8 cellular contexts compared by ENCODE assay signal in the genomic region with DNA sequence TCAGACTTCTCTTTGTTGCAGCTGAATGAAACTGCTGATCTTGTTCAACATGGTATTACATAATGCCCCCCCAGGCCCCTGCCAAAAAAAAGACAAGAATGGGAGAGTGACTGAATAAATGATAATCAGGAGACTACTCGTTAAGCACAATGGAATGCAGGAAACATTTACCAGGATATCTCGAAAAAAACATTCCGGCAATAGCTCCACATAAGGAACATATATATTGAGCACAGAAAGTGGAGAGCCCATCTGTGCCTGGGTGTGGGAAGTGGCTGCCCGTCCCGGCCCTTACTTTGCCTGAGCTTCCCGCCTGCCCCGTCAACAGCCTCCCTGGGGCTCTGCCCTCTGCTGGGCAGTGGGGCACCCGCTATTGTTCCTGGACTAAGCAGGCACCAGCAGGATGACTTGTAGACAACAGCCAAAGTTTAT. TPM values are rescaled to one million over a fixed set of nuclear protein-coding genes. Genes with fewer than 3 reads are reported as not detected.
A peak's percentile ranks its signal among the peaks of the same experiment; 100 is the strongest.
DNase-seq lines count a peak whose midpoint lies in the region; ATAC-seq and TF ChIP-seq lines count a peak whose summit lies in the region.

No MANE protein-coding gene starts in this region.

- H3K79me2 ChIP-seq in DND-41 (ENCODE audit: insufficient read depth, low read length) (no peaks in the 10 kb centered on the region), neural progenitor cell (ENCODE audit: low read depth) (no peaks in the 10 kb centered on the region)

- H4K20me1 ChIP-seq in DND-41 (ENCODE audit: insufficient read depth, low read length) (peaks cover 36% of the 10 kb centered on the region), neural progenitor cell (ENCODE audit: low read depth) (peaks cover 26% of the 10 kb centered on the region)

- H3K4me3 ChIP-seq in DND-41 (ENCODE audit: low read depth in 1 of 2, low read length in 2 of 2) = no peak overlapping the region
- no peak overlapping the region for H3K4me3 ChIP-seq in ectodermal cell (ENCODE audit: insufficient read depth, low read depth, low read length)
- no peak overlapping the region for H3K4me3 ChIP-seq in neural progenitor cell

- H3K4me3 Mint-ChIP-seq in neural progenitor cell = no peak overlapping the region

- H3K27ac ChIP-seq in DND-41 (ENCODE audit: low read length) (no peak overlapping the region), ectodermal cell (ENCODE audit: insufficient read depth, low read depth, low read length, poor library complexity, severe bottlenecking) (peak overlapping the region; percentile 48), neural progenitor cell (no peak overlapping the region)

- H3K9ac ChIP-seq in DND-41 (ENCODE audit: low read depth, low read length) (no peak overlapping the region), neural progenitor cell (no peak overlapping the region)

- no peak overlapping the region for H3K27ac Mint-ChIP-seq in neural progenitor cell

- no peaks in the 10 kb centered on the region for H3K9me3 Mint-ChIP-seq in neural progenitor cell

- TF ChIP-seq CTCF in DND-41 (IDR thresholded peaks at IDR 0.05; ENCODE audit: borderline replicate concordance, extremely low read depth, low read length, poor library complexity, severe bottlenecking) (peak; percentile 44), neural progenitor cell (IDR thresholded peaks at IDR 0.05) (peak; percentile 52)

- H3K4me2 ChIP-seq in DND-41 (ENCODE audit: insufficient read depth, low read length) = no peak overlapping the region
- H3K4me2 ChIP-seq in neural progenitor cell = no peak overlapping the region

- H3K27me3 Mint-ChIP-seq in neural progenitor cell (ENCODE audit: insufficient read depth, low read depth) = no peaks in the 10 kb centered on the region

- H3F3A ChIP-seq in neural progenitor cell (ENCODE audit: low read depth) = peaks cover 4% of the 10 kb centered on the region

- 63 to 73% methylated on average over 8 of the region's 8 CpGs for WGBS in ectodermal cell, 2 experiments

- DNase-seq in DND-41 (no peak), MV-4-11 (lab: John Stamatoyannopoulos, UW) (peak; percentile 37), neural progenitor cell (ENCODE audit: low spot score) (peak; percentile 57), NCI-H1417 treated with DMSO at 0.1 percent for 48 hours (lab: John Stamatoyannopoulos, UW) (no peak)

- peaks cover 4% of the 10 kb centered on the region for H3K4me1 Mint-ChIP-seq in neural progenitor cell

- H2AFZ ChIP-seq in DND-41 (ENCODE audit: low read depth, low read length) = no peak overlapping the region
- H2AFZ ChIP-seq in neural progenitor cell (replicated peaks) = no peak overlapping the region

- H3K36me3 ChIP-seq in DND-41 (ENCODE audit: insufficient read depth, low read length) = peaks cover 54% of the 10 kb centered on the region
- H3K36me3 ChIP-seq in ectodermal cell (ENCODE audit: control insufficient read depth, insufficient read depth, low read length) = peaks cover 11% of the 10 kb centered on the region
- no peaks in the 10 kb centered on the region for H3K36me3 ChIP-seq in neural progenitor cell

- no peaks in the 10 kb centered on the region for H3K9me3 ChIP-seq in DND-41 (ENCODE audit: insufficient read depth, low read length, severe bottlenecking)
- no peaks in the 10 kb centered on the region for H3K9me3 ChIP-seq in ectodermal cell (ENCODE audit: control insufficient read depth, low read length)
- no peaks in the 10 kb centered on the region for H3K9me3 ChIP-seq in neural progenitor cell (ENCODE audit: low read depth)

- ATAC-seq in DND-41 (ENCODE audit: insufficient read depth, low read depth) = peak; percentile 27; the same call in 1 of the 3 replicates
- ATAC-seq in HG03196 (IDR thresholded peaks at IDR 0.05; ENCODE audit: unreplicated experiment) = no peak
- ATAC-seq in GM21528 (IDR thresholded peaks at IDR 0.05; ENCODE audit: low FRiP score, unreplicated experiment) = no peak
- no peak for ATAC-seq in GM18511 (IDR thresholded peaks at IDR 0.05; ENCODE audit: unreplicated experiment)

- H3K27me3 ChIP-seq in DND-41 (ENCODE audit: insufficient read depth, low read length, poor library complexity) = no peaks in the 10 kb centered on the region
- no peaks in the 10 kb centered on the region for H3K27me3 ChIP-seq in ectodermal cell (ENCODE audit: control insufficient read depth, insufficient read depth, low read length, poor library complexity, severe bottlenecking)
- H3K27me3 ChIP-seq in neural progenitor cell = no peaks in the 10 kb centered on the region

- no peaks in the 10 kb centered on the region for H3K4me1 ChIP-seq in DND-41 (ENCODE audit: insufficient read depth, low read length)
- H3K4me1 ChIP-seq in ectodermal cell (ENCODE audit: control insufficient read depth, insufficient read depth, low read length) = no peaks in the 10 kb centered on the region
- H3K4me1 ChIP-seq in neural progenitor cell = no peaks in the 10 kb centered on the region

- H3K36me3 Mint-ChIP-seq in neural progenitor cell = peaks cover 18% of the 10 kb centered on the region

RNA-seq across cellular contexts. Expression of gene TRIM11, which starts 13.4 kb away (rescaled TPM):
- polyA plus RNA-seq in ectodermal cell (2013, experiment 1 of 4) = 22.3 TPM
- polyA plus RNA-seq in ectodermal cell (2013, experiment 2 of 4) = 23.9 TPM
- polyA plus RNA-seq in ectodermal cell (2013, experiment 3 of 4) = 19.7 TPM
- polyA plus RNA-seq in ectodermal cell (2013, experiment 4 of 4) = 22.2 TPM
- total RNA-seq in neural progenitor cell (ENCODE audit: low replicate concordance) = 13.7 and 24.9 TPM in 2 replicates

RNA-seq across cellular contexts. Expression of gene TRIM17, which starts 23.4 kb away (rescaled TPM):
- polyA plus RNA-seq in ectodermal cell (2013, experiment 1 of 4) = 6.4 TPM
- 6.0 TPM for polyA plus RNA-seq in ectodermal cell (2013, experiment 2 of 4)
- 5.3 TPM for polyA plus RNA-seq in ectodermal cell (2013, experiment 3 of 4)
- polyA plus RNA-seq in ectodermal cell (2013, experiment 4 of 4) = 4.9 TPM
- total RNA-seq in neural progenitor cell (ENCODE audit: low replicate concordance) = 2.9 and 5.0 TPM in 2 replicates

Comparison
In these comparisons a context has a peak if more than half of its experiments do, and no peak if none do; other contexts are left out.
1. DNase-seq: peak in MV-4-11 (single experiment) and neural progenitor cell (single experiment); none in DND-41 (single experiment) and NCI-H1417 treated with DMSO at 0.1 percent for 48 hours (single experiment).